In genomic region chr16:4475880-4476790, GRCh38 we compare ENCODE assay signal across 1 cellular context.
TF ChIP-seq lines count a peak whose summit lies in the region.

A gene with protein sequence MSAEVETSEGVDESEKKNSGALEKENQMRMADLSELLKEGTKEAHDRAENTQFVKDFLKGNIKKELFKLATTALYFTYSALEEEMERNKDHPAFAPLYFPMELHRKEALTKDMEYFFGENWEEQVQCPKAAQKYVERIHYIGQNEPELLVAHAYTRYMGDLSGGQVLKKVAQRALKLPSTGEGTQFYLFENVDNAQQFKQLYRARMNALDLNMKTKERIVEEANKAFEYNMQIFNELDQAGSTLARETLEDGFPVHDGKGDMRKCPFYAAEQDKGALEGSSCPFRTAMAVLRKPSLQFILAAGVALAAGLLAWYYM (plus strand): TSS chr16:4476398. CDS start chr16:4505525, 29,127 bp downstream.

TF ChIP-seq in HepG2, 621 proteins besides CTCF, POLR2A, EP300 and RAD21 (continued from another document):
- TF ChIP-seq, protein P1, sequence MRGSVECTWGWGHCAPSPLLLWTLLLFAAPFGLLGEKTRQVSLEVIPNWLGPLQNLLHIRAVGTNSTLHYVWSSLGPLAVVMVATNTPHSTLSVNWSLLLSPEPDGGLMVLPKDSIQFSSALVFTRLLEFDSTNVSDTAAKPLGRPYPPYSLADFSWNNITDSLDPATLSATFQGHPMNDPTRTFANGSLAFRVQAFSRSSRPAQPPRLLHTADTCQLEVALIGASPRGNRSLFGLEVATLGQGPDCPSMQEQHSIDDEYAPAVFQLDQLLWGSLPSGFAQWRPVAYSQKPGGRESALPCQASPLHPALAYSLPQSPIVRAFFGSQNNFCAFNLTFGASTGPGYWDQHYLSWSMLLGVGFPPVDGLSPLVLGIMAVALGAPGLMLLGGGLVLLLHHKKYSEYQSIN (CRISPR knock-in tag; IDR thresholded peaks at IDR 0.05; ENCODE audit: borderline replicate concordance): 0 out of 2 replicates have a peak, but pooled peaks have one; percentile 39
